ENCODE assay signal across 34 cellular contexts in the genomic region with DNA sequence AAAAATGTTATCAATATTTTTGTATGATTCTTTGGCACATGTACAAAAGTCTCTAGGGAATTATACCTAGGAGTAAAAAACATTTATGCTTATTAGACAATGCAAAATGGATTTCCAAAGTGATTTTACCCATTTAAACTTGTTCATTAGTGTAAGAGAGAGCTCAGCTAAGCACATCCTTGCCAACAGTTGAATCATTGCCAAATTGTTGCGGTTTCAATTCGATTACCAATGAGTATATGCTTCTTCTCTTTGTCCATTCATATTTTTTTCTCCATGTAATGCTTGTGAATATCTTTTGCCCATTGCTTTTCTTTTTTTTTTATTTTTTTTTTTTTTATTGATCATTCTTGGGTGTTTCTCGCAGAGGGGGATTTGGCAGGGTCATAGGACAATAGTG. TPM values are rescaled to one million over a fixed set of nuclear protein-coding genes. Genes with fewer than 3 reads are reported as not detected.
DNase-seq lines count a peak whose midpoint lies in the region; ATAC-seq and FAIRE-seq lines count a peak whose summit lies in the region.
"Had no signal": no experiment of that assay in that cellular context is flagged by ENCODE, and none has a peak within 500 bp of the region (broad histone marks: within the 10 kb centered on the region; RNA-seq: fewer than 3 reads in every experiment).

No MANE protein-coding gene starts in this region.

- no peaks in the 10 kb centered on the region for H3K9me3 ChIP-seq in T-helper 17 cell (ENCODE audit: control insufficient read depth, low read length, poor library complexity, severe bottlenecking)
- H3K9me3 ChIP-seq: A549, left lung, MG63, ovary, SJSA1 had no signal

- H3K36me3 Mint-ChIP-seq in T-helper 17 cell (ENCODE audit: low read depth), result peaks cover 2% of the 10 kb centered on the region

- DNase-seq in NCI-H748 (lab: John Stamatoyannopoulos, UW; ENCODE audit: unreplicated experiment), result peak; percentile 46
- DNase-seq in NCI-H748 treated with DMSO at 0.1 percent for 48 hours (lab: John Stamatoyannopoulos, UW), result no peak
- DNase-seq in NCI-H2029 treated with DMSO at 0.1 percent for 48 hours (lab: John Stamatoyannopoulos, UW), result peak; percentile 45
- no peak for DNase-seq in T-helper 17 cell
- DNase-seq in NCI-H69 (lab: John Stamatoyannopoulos, UW), result no peak
- no peak for DNase-seq in frontal cortex (ENCODE audit: low spot score in 2 of 2)
- DNase-seq: activated CD4-positive, alpha-beta memory T cell treated with anti-CD3 and anti-CD28 coated beads, Interleukin-2, amount 10 ng/mL, durations not matched to agents 7 days and 5 days; activated CD4-positive, alpha-beta T cell treated with anti-CD3 and anti-CD28 coated beads for 1 hour; activated CD8-positive, alpha-beta memory T cell treated with anti-CD3 and anti-CD28 coated beads, Interleukin-2, amount 50 U/mL, for 48 hours; activated naive CD4-positive, alpha-beta T cell treated with anti-CD3 and anti-CD28 coated beads for 36 hours; AML-193; CD4-positive, alpha-beta T cell; central memory CD4-positive, alpha-beta T cell; H7; head of caudate nucleus; islet precursor cell; KBM-7; mesenchymal stem cell; MG63; NCI-H1436; NCI-H774; ovary; retina; stimulated activated naive CD4-positive, alpha-beta T cell had no signal

- H3K27ac Mint-ChIP-seq in T-helper 17 cell, result no peak overlapping the region
- H3K27ac Mint-ChIP-seq: activated CD4-positive, alpha-beta memory T cell treated with anti-CD3 and anti-CD28 coated beads, Interleukin-2, amount 10 ng/mL, durations not matched to agents 7 days and 5 days; activated naive CD4-positive, alpha-beta T cell treated with anti-CD3 and anti-CD28 coated beads for 36 hours; CD4-positive, alpha-beta T cell; T-helper 1 cell treated with Interleukin-12 subunit alpha and Interleukin-12 subunit beta and Interleukin-4 antibody, amounts not matched to agents 30 μg/mL and 1 μg/mL, for 36 hours had no signal

- H3K4me1 Mint-ChIP-seq in T-helper 17 cell, result peaks cover 2% of the 10 kb centered on the region

- peak overlapping the region; percentile 10 for H3K4me3 Mint-ChIP-seq in T-helper 17 cell
- H3K4me3 Mint-ChIP-seq: activated CD4-positive, alpha-beta memory T cell treated with anti-CD3 and anti-CD28 coated beads, Interleukin-2, amount 10 ng/mL, durations not matched to agents 7 days and 5 days; activated naive CD4-positive, alpha-beta T cell treated with anti-CD3 and anti-CD28 coated beads for 36 hours; CD4-positive, alpha-beta T cell; T-helper 1 cell treated with Interleukin-12 subunit alpha and Interleukin-12 subunit beta and Interleukin-4 antibody, amounts not matched to agents 30 μg/mL and 1 μg/mL, for 36 hours had no signal

- H3K27me3 Mint-ChIP-seq in T-helper 17 cell, result no peaks in the 10 kb centered on the region
- H3K27me3 Mint-ChIP-seq: CD4-positive, alpha-beta T cell had no signal

- no peak for ATAC-seq in T-helper 17 cell
- no peak for ATAC-seq in GM21367 (IDR thresholded peaks at IDR 0.05; ENCODE audit: unreplicated experiment)
- ATAC-seq in GM21360 (IDR thresholded peaks at IDR 0.05; ENCODE audit: unreplicated experiment), result no peak
- ATAC-seq: A549, GM12878, left lung had no signal

- FAIRE-seq in frontal cortex (lab: Jason Lieb, UNC), result no peak
- FAIRE-seq: A549, GM12878 had no signal

RNA-seq across cellular contexts. Expression of a gene that starts 17.2 kb away (rescaled TPM):
- total RNA-seq in T-helper 17 cell (1 to 10 TPM in 1 of 2 donors, under 1 TPM in 1; 0.10 to 1.3 TPM), frontal cortex (not detected)
- total RNA-seq: activated naive CD4-positive, alpha-beta T cell treated with anti-CD3 and anti-CD28 coated beads for 36 hours; fibroblast of villous mesenchyme; SJSA1; smooth muscle cell; temporal lobe had no signal

Comparison
In these comparisons a context has a peak if more than half of its experiments do, and no peak if none do; other contexts are left out.
1. DNase-seq: peak in NCI-H748 (single experiment) and NCI-H2029 treated with DMSO at 0.1 percent for 48 hours (single experiment); none in NCI-H748 treated with DMSO at 0.1 percent for 48 hours (single experiment), T-helper 17 cell (0 of 3), NCI-H69 (single experiment) and frontal cortex (0 of 2).